Comparison of ENCODE assay signal across 9 cellular contexts in genomic region chr5:149938272-149938671, GRCh38. TPM values are rescaled to one million over a fixed set of nuclear protein-coding genes. Genes with fewer than 3 reads are reported as not detected.
DNase-seq lines count a peak whose midpoint lies in the region; ATAC-seq and TF ChIP-seq lines count a peak whose summit lies in the region.
"Had no signal": no experiment of that assay in that cellular context is flagged by ENCODE, and none has a peak within 500 bp of the region (broad histone marks: within the 10 kb centered on the region; RNA-seq: fewer than 3 reads in every experiment).

No MANE protein-coding gene starts in this region.

- H3K27me3 ChIP-seq in prostate gland (replicated peaks; ENCODE audit: insufficient read depth) (no peaks in the 10 kb centered on the region), gastroesophageal sphincter (peaks cover 5% of the 10 kb centered on the region)

- DNase-seq in H4 (ENCODE audit: low spot score) (peak; percentile 59), RWPE1 (ENCODE audit: low spot score) (peak; percentile 79), fibroblast of gingiva (ENCODE audit: low read depth) (peak; percentile 31), prostate gland (ENCODE audit: low spot score) (peak; percentile 56), C1 segment of cervical spinal cord (lab: John Stamatoyannopoulos, UW) (no peak)
- DNase-seq: activated CD8-positive, alpha-beta T cell treated with anti-CD3 and anti-CD28 coated beads, Interleukin-2, amount 10 ng/mL, durations not matched to agents 7 days and 5 days had no signal

- TF ChIP-seq CTCF in RWPE1 (conservative IDR thresholded peaks at IDR 0.05; ENCODE audit: low read depth) (no peak), prostate gland (IDR thresholded peaks at IDR 0.05) (no peak), gastroesophageal sphincter (IDR thresholded peaks at IDR 0.05) (no peak)

- ATAC-seq in gastroesophageal sphincter: no peak
- ATAC-seq in GM19328 (IDR thresholded peaks at IDR 0.05; ENCODE audit: unreplicated experiment): no peak
- no peak for ATAC-seq in GM18868 (IDR thresholded peaks at IDR 0.05; ENCODE audit: unreplicated experiment)
- ATAC-seq: activated CD8-positive, alpha-beta T cell treated with anti-CD3 and anti-CD28 coated beads, Interleukin-2, amount 10 ng/mL, durations not matched to agents 7 days and 5 days had no signal

- TF ChIP-seq EP300 in gastroesophageal sphincter (IDR thresholded peaks at IDR 0.05): no peak

- H3K27ac ChIP-seq in RWPE1 (peak overlapping the region; percentile 93), prostate gland (peak overlapping the region in 1 of 2 donors; percentile 61), gastroesophageal sphincter (no peak overlapping the region)

- H3K4me3 ChIP-seq in prostate gland (no peak overlapping the region), gastroesophageal sphincter (no peak overlapping the region)

- CTCF ChIA-PET in RWPE1 (lab: Yijun Ruan, JAX): no interaction called here

- H3K36me3 ChIP-seq in prostate gland: no peaks in the 10 kb centered on the region
- no peaks in the 10 kb centered on the region for H3K36me3 ChIP-seq in gastroesophageal sphincter

- H3K9me3 ChIP-seq in prostate gland (no peaks in the 10 kb centered on the region), gastroesophageal sphincter (no peaks in the 10 kb centered on the region)

- H3K4me1 ChIP-seq in prostate gland (replicated peaks) (peaks cover 29% of the 10 kb centered on the region), gastroesophageal sphincter (no peaks in the 10 kb centered on the region)

- TF ChIP-seq POLR2A in prostate gland (IDR thresholded peaks at IDR 0.05) (no peak), gastroesophageal sphincter (IDR thresholded peaks at IDR 0.05) (no peak)

- intact Hi-C loops in prostate gland (cut with DNase I): no loop called here

- POLR2A ChIA-PET in RWPE1 (lab: Yijun Ruan, JAX; ENCODE audit: low non-redundant PET): no interaction called here

- WGBS in prostate gland: 15% methylated on average over 2 of the region's 2 CpGs
- WGBS in gastroesophageal sphincter (ENCODE audit: low coverage in 1 of 2), 2 donors: 0 to 15% methylated on average over 1 to 2 of the region's 2 CpGs

RNA-seq across cellular contexts. Expression of gene PDE6A, which starts 6.3 kb away (rescaled TPM):
- 0.02 TPM in 1 of 2 replicates, not detected in the other for total RNA-seq in H4 (2014; rRNA removed; shearing (Covaris generic))
- total RNA-seq in prostate gland: under 1 TPM in 1 of 2 donors, not detected in 1; 0.91 TPM
- under 1 TPM in 1 of 4 donors, not detected in 3; 0.05 TPM for total RNA-seq in gastroesophageal sphincter
- total RNA-seq: activated CD8-positive, alpha-beta T cell treated with anti-CD3 and anti-CD28 coated beads, Interleukin-2, amount 10 ng/mL, durations not matched to agents 7 days and 5 days had no signal

RNA-seq across cellular contexts. Expression of gene SLC26A2, which starts 22.3 kb away (rescaled TPM):
- total RNA-seq in H4 (2014; rRNA removed; shearing (Covaris generic)): 7.1 and 9.6 TPM in 2 replicates
- total RNA-seq in prostate gland: 10 to 100 TPM; 19.4 to 31.0 TPM
- 10 to 100 TPM in 1 of 4 donors, 1 to 10 TPM in 3; 7.9 to 14.5 (median 8.6) TPM for total RNA-seq in gastroesophageal sphincter

Comparison
In these comparisons a context has a peak if more than half of its experiments do, and no peak if none do; other contexts are left out.
1. DNase-seq: peak in H4 (single experiment), RWPE1 (single experiment), fibroblast of gingiva (single experiment) and prostate gland (single experiment); none in C1 segment of cervical spinal cord (0 of 14).